ENCODE assay signal across 10 cellular contexts in the genomic region with DNA sequence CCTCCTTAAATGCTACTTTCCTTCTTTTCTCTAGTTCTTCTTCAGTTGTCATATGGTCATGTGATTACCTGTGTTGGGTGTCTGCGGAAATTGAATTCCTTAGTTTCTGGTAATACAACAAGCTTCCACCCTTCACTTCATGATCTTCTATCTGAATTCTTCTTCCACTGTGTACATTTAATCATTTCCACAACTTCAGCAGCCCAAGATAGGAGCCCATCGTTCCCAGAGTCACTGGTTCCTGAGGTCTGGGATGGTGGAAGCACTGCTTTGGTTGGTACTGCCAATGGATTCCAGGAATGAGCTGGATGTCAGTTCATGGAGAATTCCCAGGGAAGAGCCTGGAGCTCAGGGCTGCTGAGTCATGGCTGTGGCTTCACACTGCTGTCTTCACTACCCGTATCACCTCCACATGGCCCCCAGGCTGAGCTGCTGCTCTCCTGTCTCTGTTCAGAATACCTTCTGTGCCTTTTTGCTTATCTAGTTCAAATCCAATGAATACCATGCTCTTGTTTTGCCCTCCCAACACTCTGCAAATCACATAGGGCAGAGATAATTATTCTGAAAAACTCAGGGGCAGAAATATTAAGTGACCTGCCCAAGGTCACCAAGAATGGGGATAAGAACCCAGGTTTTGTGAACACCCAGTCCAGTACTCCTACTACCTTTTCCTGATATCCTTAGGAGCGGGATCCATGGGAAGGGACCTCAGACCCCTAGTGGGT.
DNase-seq lines count a peak whose midpoint lies in the region; ATAC-seq and TF ChIP-seq lines count a peak whose summit lies in the region.
"Had no signal": no experiment of that assay in that cellular context is flagged by ENCODE, and none has a peak within 500 bp of the region (broad histone marks: within the 10 kb centered on the region; RNA-seq: fewer than 3 reads in every experiment).

No MANE protein-coding gene starts in this region.

- DNase-seq in activated naive CD4-positive, alpha-beta T cell treated with anti-CD3 and anti-CD28 coated beads, Interleukin-2, amount 50 U/mL, for 16 hours, result no peak
- DNase-seq in activated T-helper 1 cell treated with anti-CD3 and anti-CD28 coated beads, Interleukin-12 subunit alpha, Interleukin-12 subunit beta, Interleukin-2, Interleukin-4 antibody, amounts not matched to agents 30 ng/mL and 10 ng/mL and 1 ng/mL, durations not matched to agents 14 hours and 24 hours and 36 hours (ENCODE audit: low spot score), result no peak
- peak; percentile 13 for DNase-seq in kidney glomerular epithelial cell (lab: John Stamatoyannopoulos, UW)
- no peak for DNase-seq in upper lobe of right lung
- DNase-seq in middle frontal gyrus (ENCODE audit: extremely low spot score, low spot score), result no peak
- DNase-seq in NCI-H1105 (lab: John Stamatoyannopoulos, UW), result no peak
- DNase-seq in NCI-H1417 treated with DMSO at 0.1 percent for 48 hours (lab: John Stamatoyannopoulos, UW), result no peak
- DNase-seq: esophagus squamous epithelium, NCI-H446 treated with DMSO at 0.1 percent for 48 hours had no signal

- peaks cover 48% of the 10 kb centered on the region for H3K36me3 Mint-ChIP-seq in activated naive CD4-positive, alpha-beta T cell treated with anti-CD3 and anti-CD28 coated beads, Interleukin-2, amount 50 U/mL, for 24 hours
- H3K36me3 Mint-ChIP-seq in activated T-helper 1 cell treated with anti-CD3 and anti-CD28 coated beads, Interleukin-12 subunit alpha, Interleukin-12 subunit beta, Interleukin-2, Interleukin-4 antibody, amounts not matched to agents 30 ng/mL and 10 ng/mL and 1 ng/mL, durations not matched to agents 14 hours and 24 hours and 36 hours (ENCODE audit: low read depth), result peaks cover 73% of the 10 kb centered on the region

- peak overlapping the region; percentile 63 for H3K27ac ChIP-seq in upper lobe of right lung

- no peak for ATAC-seq in upper lobe of right lung

- H3K27ac Mint-ChIP-seq in activated naive CD4-positive, alpha-beta T cell treated with anti-CD3 and anti-CD28 coated beads, Interleukin-2, amount 50 U/mL, for 24 hours, result peak overlapping the region; percentile 99
- peak overlapping the region; percentile 95 for H3K27ac Mint-ChIP-seq in activated T-helper 1 cell treated with anti-CD3 and anti-CD28 coated beads, Interleukin-12 subunit alpha, Interleukin-12 subunit beta, Interleukin-2, Interleukin-4 antibody, amounts not matched to agents 30 ng/mL and 10 ng/mL and 1 ng/mL, durations not matched to agents 14 hours and 24 hours and 36 hours

- H3K4me1 Mint-ChIP-seq in activated naive CD4-positive, alpha-beta T cell treated with anti-CD3 and anti-CD28 coated beads, Interleukin-2, amount 50 U/mL, for 24 hours, result peaks cover 79% of the 10 kb centered on the region
- H3K4me1 Mint-ChIP-seq in activated T-helper 1 cell treated with anti-CD3 and anti-CD28 coated beads, Interleukin-12 subunit alpha, Interleukin-12 subunit beta, Interleukin-2, Interleukin-4 antibody, amounts not matched to agents 30 ng/mL and 10 ng/mL and 1 ng/mL, durations not matched to agents 14 hours and 24 hours and 36 hours (ENCODE audit: low read depth), result peaks cover 80% of the 10 kb centered on the region

- no peaks in the 10 kb centered on the region for H3K9me3 Mint-ChIP-seq in activated naive CD4-positive, alpha-beta T cell treated with anti-CD3 and anti-CD28 coated beads, Interleukin-2, amount 50 U/mL, for 24 hours
- H3K9me3 Mint-ChIP-seq in activated T-helper 1 cell treated with anti-CD3 and anti-CD28 coated beads, Interleukin-12 subunit alpha, Interleukin-12 subunit beta, Interleukin-2, Interleukin-4 antibody, amounts not matched to agents 30 ng/mL and 10 ng/mL and 1 ng/mL, durations not matched to agents 14 hours and 24 hours and 36 hours, result peaks cover 14% of the 10 kb centered on the region

- H3K27me3 ChIP-seq in upper lobe of right lung, result no peaks in the 10 kb centered on the region
- H3K27me3 ChIP-seq: esophagus squamous epithelium had no signal

- peaks cover 8% of the 10 kb centered on the region for H3K36me3 ChIP-seq in upper lobe of right lung

- peaks cover 52% of the 10 kb centered on the region for H3K4me1 ChIP-seq in upper lobe of right lung

- peak overlapping the region; percentile 59 for H3K4me3 Mint-ChIP-seq in activated naive CD4-positive, alpha-beta T cell treated with anti-CD3 and anti-CD28 coated beads, Interleukin-2, amount 50 U/mL, for 24 hours
- peak overlapping the region; percentile 82 for H3K4me3 Mint-ChIP-seq in activated T-helper 1 cell treated with anti-CD3 and anti-CD28 coated beads, Interleukin-12 subunit alpha, Interleukin-12 subunit beta, Interleukin-2, Interleukin-4 antibody, amounts not matched to agents 30 ng/mL and 10 ng/mL and 1 ng/mL, durations not matched to agents 14 hours and 24 hours and 36 hours

- no peak overlapping the region for H3K4me3 ChIP-seq in upper lobe of right lung
- H3K4me3 ChIP-seq: esophagus squamous epithelium had no signal

- no peaks in the 10 kb centered on the region for H3K9me3 ChIP-seq in upper lobe of right lung
- H3K9me3 ChIP-seq: esophagus squamous epithelium had no signal

- intact Hi-C loops in activated T-helper 1 cell treated with anti-CD3 and anti-CD28 coated beads, Interleukin-12 subunit alpha, Interleukin-12 subunit beta, Interleukin-2, Interleukin-4 antibody, amounts not matched to agents 30 ng/mL and 10 ng/mL and 1 ng/mL, durations not matched to agents 14 hours and 24 hours and 36 hours (cut with micrococcal nuclease), result loop anchor here (1.0 to 10.0 kb wide), 8 partner anchors 11 to 1874 kb away; no protein-coding TSS in a partner anchor
- intact Hi-C loops in upper lobe of right lung (cut with DNase I), result no loop called here

- H3K27me3 Mint-ChIP-seq in activated naive CD4-positive, alpha-beta T cell treated with anti-CD3 and anti-CD28 coated beads, Interleukin-2, amount 50 U/mL, for 24 hours, result no peaks in the 10 kb centered on the region
- H3K27me3 Mint-ChIP-seq in activated T-helper 1 cell treated with anti-CD3 and anti-CD28 coated beads, Interleukin-12 subunit alpha, Interleukin-12 subunit beta, Interleukin-2, Interleukin-4 antibody, amounts not matched to agents 30 ng/mL and 10 ng/mL and 1 ng/mL, durations not matched to agents 14 hours and 24 hours and 36 hours (ENCODE audit: insufficient read depth), result no peaks in the 10 kb centered on the region

- TF ChIP-seq CTCF in upper lobe of right lung (IDR thresholded peaks at IDR 0.05), result no peak
